ENCODE assay signal across 20 cellular contexts in genomic region chr14:95258754-95259593, GRCh38.
DNase-seq lines count a peak whose midpoint lies in the region; ATAC-seq, FAIRE-seq and TF ChIP-seq lines count a peak whose summit lies in the region.
"Had no signal": no experiment of that assay in that cellular context is flagged by ENCODE, and none has a peak within 500 bp of the region (broad histone marks: within the 10 kb centered on the region; RNA-seq: fewer than 3 reads in every experiment).

No MANE protein-coding gene starts in this region.

- no peak for TF ChIP-seq EP300 in GM12878 (IDR thresholded peaks at IDR 0.05; ENCODE audit: borderline replicate concordance in 1 of 2, control insufficient read depth in 1 of 2, low read depth in 2 of 2, low read length in 2 of 2)

- H3K4me2 ChIP-seq in Karpas-422 (ENCODE audit: low read depth, low read length, poor library complexity, severe bottlenecking) (peak overlapping the region; percentile 62), GM12878 (ENCODE audit: control insufficient read depth, insufficient read depth) (peak overlapping the region; percentile 24; the same call in 1 of the 2 replicates), keratinocyte (ENCODE audit: control insufficient read depth, extremely low read depth, insufficient read depth, low read depth, low read length) (no peak overlapping the region)

- H3K9me3 ChIP-seq in Karpas-422 (ENCODE audit: low read length) (no peaks in the 10 kb centered on the region), GM12878 (replicated peaks; ENCODE audit: control insufficient read depth, insufficient read depth, low read length) (no peaks in the 10 kb centered on the region), keratinocyte (ENCODE audit: control insufficient read depth, low read depth, low read length) (no peaks in the 10 kb centered on the region)
- H3K9me3 ChIP-seq: ovary, Peyer's patch had no signal

- RAD21 ChIA-PET in GM12878 (lab: Charles Lee; ENCODE audit: unreplicated experiment) = interaction anchor here (0.9 kb wide), 1 partner anchor 10 kb away, joined by 3 read pairs; no protein-coding TSS in a partner anchor

- SMC1A ChIA-PET in GM12878 (lab: Charles Lee; ENCODE audit: uncharacterized antibody, unreplicated experiment) = no interaction called here

- TF ChIP-seq POLR2A in GM12878 (IDR thresholded peaks at IDR 0.05; ENCODE audit: low read depth, low read length) = no peak

- TF ChIP-seq CTCF in GM12878 (IDR thresholded peaks at IDR 0.05 in 2 of 3, conservative IDR thresholded peaks at IDR 0.05 in 1 of 3; ENCODE audit: control insufficient read depth in 2 of 3, extremely low read depth in 1 of 3, insufficient read depth in 1 of 3, low read depth in 3 of 3, low read length in 3 of 3) (no peak), keratinocyte (optimal IDR thresholded peaks at IDR 0.05 in 1 of 3, IDR thresholded peaks at IDR 0.05 in 1 of 3, conservative IDR thresholded peaks at IDR 0.05 in 1 of 3; ENCODE audit: extremely low read depth in 1 of 3, insufficient read depth in 2 of 3, low read length in 3 of 3) (no peak)

- H4K20me1 ChIP-seq in Karpas-422 (ENCODE audit: insufficient read depth, low read depth, low read length) = no peaks in the 10 kb centered on the region
- H4K20me1 ChIP-seq in GM12878 (ENCODE audit: control insufficient read depth, insufficient read depth) = no peaks in the 10 kb centered on the region
- H4K20me1 ChIP-seq in keratinocyte (ENCODE audit: control insufficient read depth, extremely low read depth, insufficient read depth, low read length) = no peaks in the 10 kb centered on the region

- no peaks in the 10 kb centered on the region for H3K9me2 ChIP-seq in Karpas-422 (replicated peaks; ENCODE audit: insufficient read depth, low read length)

- WGBS in GM12878 (ENCODE audit: insufficient coverage, insufficient replicate concordance, low lambda C conversion rate, missing lambda C conversion rate) = 41% methylated on average over 12 of the region's 12 CpGs

- peak overlapping the region; percentile 22; the same call in 1 of the 2 replicates for H3K4me3 ChIP-seq in Karpas-422 (ENCODE audit: low read length)
- H3K4me3 ChIP-seq in GM12878 = no peak overlapping the region
- H3K4me3 ChIP-seq in keratinocyte (ENCODE audit: control insufficient read depth in 2 of 3, extremely low read depth in 1 of 3, insufficient read depth in 2 of 3, low read depth in 1 of 3, low read length in 3 of 3) = no peak overlapping the region
- H3K4me3 ChIP-seq: ovary, Peyer's patch had no signal

- TF ChIP-seq RAD21 in GM12878 (IDR thresholded peaks at IDR 0.05; ENCODE audit: insufficient read depth, low read depth, low read length) = no peak

- peaks cover 57% of the 10 kb centered on the region for H3K79me2 ChIP-seq in Karpas-422 (ENCODE audit: low read length)
- no peaks in the 10 kb centered on the region for H3K79me2 ChIP-seq in GM12878 (ENCODE audit: control insufficient read depth, insufficient read depth, low read length)
- no peaks in the 10 kb centered on the region for H3K79me2 ChIP-seq in keratinocyte (ENCODE audit: control insufficient read depth, insufficient read depth, low read length)

- ATAC-seq in GM12878 = peak; percentile 4; the same call in 1 of the 3 replicates
- ATAC-seq: activated CD8-positive, alpha-beta T cell treated with anti-CD3 and anti-CD28 coated beads for 36 hours; activated T-helper 17 cell treated with anti-CD3 and anti-CD28 coated beads, Interleukin-2, amount 50 U/mL, for 72 hours; foreskin keratinocyte had no signal

- DNase-seq in CD1c-positive myeloid dendritic cell (ENCODE audit: extremely low spot score) = peak; percentile 68
- peak; percentile 45 for DNase-seq in Karpas-422
- no peak for DNase-seq in GM12878 (ENCODE audit: low read depth, low spot score)
- DNase-seq in keratinocyte (ENCODE audit: low read depth, low spot score) = no peak
- no peak for DNase-seq in NCI-H1048 (lab: John Stamatoyannopoulos, UW)
- DNase-seq in NCI-H187 (lab: John Stamatoyannopoulos, UW) = no peak
- DNase-seq in Kasumi-1 (lab: John Stamatoyannopoulos, UW) = no peak
- DNase-seq in RPMI8226 = no peak
- DNase-seq: activated CD8-positive, alpha-beta T cell treated with anti-CD3 and anti-CD28 coated beads for 36 hours; AML-193; cerebellar nuclear complex; foreskin keratinocyte; GDM1; NCI-H2081; ovary; Peyer's patch; stimulated activated CD4-positive, alpha-beta T cell treated with anti-CD3 and anti-CD28 coated beads, Interleukin-4, amount 100 ng/mL, for 1 hour; WERI-Rb-1 had no signal

- no peaks in the 10 kb centered on the region for H3K36me3 ChIP-seq in Karpas-422 (ENCODE audit: insufficient read depth, low read length)
- H3K36me3 ChIP-seq in GM12878 (ENCODE audit: control insufficient read depth in 2 of 2, insufficient read depth in 2 of 2, low read length in 1 of 2) = no peaks in the 10 kb centered on the region
- no peaks in the 10 kb centered on the region for H3K36me3 ChIP-seq in keratinocyte (ENCODE audit: control insufficient read depth in 2 of 2, extremely low read depth in 1 of 2, insufficient read depth in 2 of 2, low read length in 2 of 2)
- H3K36me3 ChIP-seq: ovary, Peyer's patch, WERI-Rb-1 had no signal

- peaks cover 99% of the 10 kb centered on the region for H3K4me1 ChIP-seq in Karpas-422 (ENCODE audit: low read length)
- peaks cover 49% of the 10 kb centered on the region for H3K4me1 ChIP-seq in GM12878 (ENCODE audit: control insufficient read depth, insufficient read depth, low read length)
- H3K4me1 ChIP-seq in keratinocyte (ENCODE audit: control insufficient read depth, extremely low read depth, insufficient read depth, low read length) = peaks cover 40% of the 10 kb centered on the region

- dilution Hi-C loops in keratinocyte (cut with MboI; ENCODE audit: extremely low pct_ligation_motif_present, low sequenced_read_pairs) = no loop called here

- H2AFZ ChIP-seq in Karpas-422 (ENCODE audit: low read length) = no peak overlapping the region
- no peak overlapping the region for H2AFZ ChIP-seq in GM12878 (ENCODE audit: control insufficient read depth, low read depth, low read length)
- H2AFZ ChIP-seq in keratinocyte (ENCODE audit: control insufficient read depth, low read length) = no peak overlapping the region

- no TSS peak for BruUV-seq in GM12878 (replicated peaks; lab: Mats Ljungman, UMichigan)

- FAIRE-seq in GM12878 (lab: Jason Lieb, UNC) (peak; percentile 72), keratinocyte (lab: Jason Lieb, UNC) (peak; percentile 34)
- FAIRE-seq: endometrium had no signal

- H3K27ac ChIP-seq in Karpas-422 (ENCODE audit: low read length) (peak overlapping the region; percentile 99), GM12878 (ENCODE audit: control insufficient read depth, insufficient read depth) (peak overlapping the region; percentile 13; the same call in 1 of the 2 replicates), keratinocyte (ENCODE audit: control insufficient read depth, insufficient read depth, low read length) (no peak overlapping the region)
- H3K27ac ChIP-seq: foreskin keratinocyte, ovary, WERI-Rb-1 had no signal

- POLR2A ChIA-PET in GM12878 (lab: Charles Lee) = no interaction called here

- no peaks in the 10 kb centered on the region for H3K9me1 ChIP-seq in keratinocyte (ENCODE audit: control insufficient read depth, extremely low read depth, insufficient read depth, low read length)

- CTCF ChIA-PET in GM12878 (lab: Yijun Ruan, JAX) = no interaction called here

- in situ Hi-C loops in GM12878 (cut with MboI) = no loop called here

- intact Hi-C loops in GM12878 (cut with micrococcal nuclease; ENCODE audit: unreplicated experiment) = no loop called here

- peak overlapping the region; percentile 63 for H3K9ac ChIP-seq in Karpas-422 (ENCODE audit: low read length)
- no peak overlapping the region for H3K9ac ChIP-seq in GM12878 (ENCODE audit: control insufficient read depth, insufficient read depth, low read length)
- H3K9ac ChIP-seq in keratinocyte (ENCODE audit: control insufficient read depth, extremely low read depth, insufficient read depth, low read length) = no peak overlapping the region

- no peaks in the 10 kb centered on the region for H3K27me3 ChIP-seq in Karpas-422 (ENCODE audit: low read length)
- H3K27me3 ChIP-seq in GM12878 (replicated peaks in 1 of 2; ENCODE audit: control insufficient read depth in 2 of 2, insufficient read depth in 2 of 2, low read length in 1 of 2) = no peaks in the 10 kb centered on the region
- H3K27me3 ChIP-seq in keratinocyte (ENCODE audit: control insufficient read depth, extremely low read depth, insufficient read depth, low read length) = no peaks in the 10 kb centered on the region
- H3K27me3 ChIP-seq: foreskin keratinocyte, ovary, Peyer's patch had no signal

TF ChIP-seq in GM12878, 131 proteins besides CTCF, POLR2A, EP300 and RAD21 (continues in another document):
- no peak for TF ChIP-seq RBBP5 (conservative IDR thresholded peaks at IDR 0.05)
- TF ChIP-seq KDM1A (IDR thresholded peaks at IDR 0.05; ENCODE audit: borderline replicate concordance) = no peak
- peak; percentile 94 for TF ChIP-seq HDGF (IDR thresholded peaks at IDR 0.05)
- no peak for TF ChIP-seq IKZF2 (IDR thresholded peaks at IDR 0.05)
- no peak for TF ChIP-seq PBX3 (IDR thresholded peaks at IDR 0.05; ENCODE audit: insufficient replicate concordance, low read depth, low read length)
- TF ChIP-seq STAT1 (conservative IDR thresholded peaks at IDR 0.05) = no peak
- no peak for TF ChIP-seq SREBF2 (IDR thresholded peaks at IDR 0.05; ENCODE audit: low read length)

Comparison
In these comparisons a context has a peak if more than half of its experiments do, and no peak if none do; other contexts are left out.
1. DNase-seq: peak in CD1c-positive myeloid dendritic cell (single experiment) and Karpas-422 (single experiment); none in GM12878 (single experiment), keratinocyte (single experiment), NCI-H1048 (single experiment), NCI-H187 (0 of 2), Kasumi-1 (0 of 2) and RPMI8226 (single experiment).